Comparison of ENCODE assay signal across 22 cellular contexts in genomic region chr12:1633459-1633858, GRCh38. TPM values are rescaled to one million over a fixed set of nuclear protein-coding genes. Genes with fewer than 3 reads are reported as not detected.
"Had no signal": no experiment of that assay in that cellular context is flagged by ENCODE, and none has a peak within 500 bp of the region (broad histone marks: within the 10 kb centered on the region; RNA-seq: fewer than 3 reads in every experiment).

No MANE protein-coding gene starts in this region.

- H3K27ac ChIP-seq: foreskin keratinocyte, lower lobe of right lung, pancreas, tibial artery had no signal

- H3K9me3 Mint-ChIP-seq: activated T-cell treated with anti-CD3 and anti-CD28 coated beads, Interleukin-2, amount 50 U/mL, for 72 hours; brain; mesothelial cell of epicardium; neural crest cell; stimulated activated naive B cell treated with anti-CD40 and anti-IgM and Interleukin-4, amounts not matched to agents 10 μg/mL and 1 μg/mL and 100 μg/mL, for 72 hours; WTC11 had no signal

- H3K27ac Mint-ChIP-seq: activated CD8-positive, alpha-beta T cell treated with anti-CD3 and anti-CD28 coated beads, Interleukin-2, amount 10 ng/mL, durations not matched to agents 7 days and 5 days; activated naive CD8-positive, alpha-beta T cell; activated T-cell treated with anti-CD3 and anti-CD28 coated beads, Interleukin-2, amount 50 U/mL, for 72 hours; mesothelial cell of epicardium; stimulated activated naive B cell treated with anti-CD40 and anti-IgM and Interleukin-4, amounts not matched to agents 10 μg/mL and 1 μg/mL and 100 μg/mL, for 72 hours; WTC11 had no signal

- H3K36me3 Mint-ChIP-seq: activated naive CD8-positive, alpha-beta T cell; WTC11 had no signal

- H3K4me1 ChIP-seq: foreskin keratinocyte had no signal

- H3K27me3 ChIP-seq: pancreas had no signal

- H3K9me3 ChIP-seq: heart left ventricle, lower lobe of right lung, pancreas, tibial artery had no signal

- H3K4me3 ChIP-seq: heart left ventricle, lower lobe of right lung, pancreas, tibial artery had no signal

- ATAC-seq: activated CD8-positive, alpha-beta T cell treated with anti-CD3 and anti-CD28 coated beads, Interleukin-2, amount 10 ng/mL, durations not matched to agents 7 days and 5 days; activated T-cell treated with anti-CD3 and anti-CD28 coated beads, Interleukin-2, amount 50 U/mL, for 72 hours; foreskin keratinocyte; lower lobe of right lung; pancreas; stimulated activated naive B cell treated with anti-CD40 and anti-IgM and Interleukin-4, amounts not matched to agents 10 μg/mL and 1 μg/mL and 100 μg/mL, for 72 hours; WTC11 had no signal

- DNase-seq: activated CD4-positive, alpha-beta T cell treated with anti-CD3 and anti-CD28 coated beads for 4 hours; activated CD8-positive, alpha-beta memory T cell treated with anti-CD3 and anti-CD28 coated beads, Interleukin-2, amount 50 U/mL, for 48 hours; activated CD8-positive, alpha-beta T cell treated with anti-CD3 and anti-CD28 coated beads, Interleukin-2, amount 10 ng/mL, durations not matched to agents 7 days and 5 days; activated gamma-delta T cell; activated T-cell treated with anti-CD3 and anti-CD28 coated beads, Interleukin-2, amount 50 U/mL, for 72 hours; cortex of kidney; effector CD8-positive, alpha-beta T cell; foreskin keratinocyte; lower lobe of right lung; pancreas; stimulated activated CD4-positive, alpha-beta T cell treated with anti-CD3 and anti-CD28 coated beads, Interleukin-15, amount 100 ng/mL, for 24 hours; stimulated activated CD4-positive, alpha-beta T cell treated with anti-CD3 and anti-CD28 coated beads, Interleukin-4, amount 100 ng/mL, for 1 hour; stimulated activated naive B cell treated with anti-CD40 and anti-IgM and Interleukin-4, amounts not matched to agents 10 μg/mL and 1 μg/mL and 100 μg/mL, for 72 hours; T-helper 2 cell; tibial artery had no signal

- H3K4me3 Mint-ChIP-seq: activated CD8-positive, alpha-beta T cell treated with anti-CD3 and anti-CD28 coated beads, Interleukin-2, amount 10 ng/mL, durations not matched to agents 7 days and 5 days; activated naive CD8-positive, alpha-beta T cell; activated T-cell treated with anti-CD3 and anti-CD28 coated beads, Interleukin-2, amount 50 U/mL, for 72 hours; brain; mesothelial cell of epicardium; neural crest cell; stimulated activated naive B cell treated with anti-CD40 and anti-IgM and Interleukin-4, amounts not matched to agents 10 μg/mL and 1 μg/mL and 100 μg/mL, for 72 hours; WTC11 had no signal

- H3K36me3 ChIP-seq: heart left ventricle, lower lobe of right lung, pancreas, tibial artery had no signal

RNA-seq across cellular contexts. Expression of gene WNT5B, which starts 4.4 kb away (rescaled TPM):
- total RNA-seq: activated CD8-positive, alpha-beta T cell treated with anti-CD3 and anti-CD28 coated beads, Interleukin-2, amount 10 ng/mL, durations not matched to agents 7 days and 5 days; endothelial cell of umbilical vein had no signal
- polyA plus RNA-seq: endothelial cell of umbilical vein had no signal
